In the genomic region with DNA sequence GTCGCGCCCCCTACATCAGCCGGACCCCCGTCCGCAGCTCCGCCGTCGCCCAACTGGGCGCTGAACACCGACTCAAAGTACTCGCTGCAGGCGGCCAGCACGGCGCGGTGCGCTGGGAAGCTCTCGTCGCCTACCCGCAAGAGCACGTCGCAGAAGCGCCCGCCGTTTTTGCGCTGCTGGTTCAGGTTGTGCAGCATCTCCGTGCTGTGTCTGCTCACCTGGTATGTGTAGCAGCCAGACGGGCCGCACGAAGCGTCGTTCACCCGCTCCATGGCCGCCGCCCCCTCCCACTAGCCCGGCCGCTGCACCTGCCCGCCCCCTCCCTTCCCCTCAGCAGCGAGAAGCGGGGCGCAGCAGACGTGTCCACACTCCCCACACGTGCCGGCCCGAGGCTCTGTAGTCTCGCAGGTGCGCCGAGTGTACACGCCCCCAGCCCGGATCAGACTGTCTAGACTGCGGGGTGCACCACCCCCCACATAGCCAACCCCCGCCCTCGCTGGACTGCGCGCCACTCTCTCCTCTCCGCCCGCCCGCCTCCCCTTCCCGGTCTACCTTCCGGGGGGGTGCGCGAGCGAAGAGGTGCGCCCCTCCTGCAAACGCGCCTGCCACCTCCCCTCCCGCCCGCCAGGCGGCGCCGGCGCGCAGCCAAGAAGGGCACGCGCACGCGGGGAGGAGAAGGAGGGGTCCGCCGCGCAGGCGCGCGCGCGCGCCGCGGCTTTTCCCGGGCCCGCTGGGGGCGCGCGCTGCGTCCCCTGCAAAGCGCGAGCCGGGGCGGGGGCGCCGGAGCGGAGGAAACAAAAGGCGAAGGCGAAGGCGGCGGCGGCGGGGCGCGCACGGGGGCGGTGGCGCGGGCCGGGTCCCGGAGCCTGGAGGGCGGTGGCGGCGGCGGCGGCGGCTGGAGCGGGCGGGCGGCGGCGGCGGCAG, we compare ENCODE assay signal across 8 cellular contexts. TPM values are rescaled to one million over a fixed set of nuclear protein-coding genes. Genes with fewer than 3 reads are reported as not detected.
DNase-seq lines count a peak whose midpoint lies in the region; ATAC-seq and TF ChIP-seq lines count a peak whose summit lies in the region.

No MANE protein-coding gene starts in this region.

- H3K4me3 Mint-ChIP-seq in activated CD4-positive, alpha-beta memory T cell treated with anti-CD3 and anti-CD28 coated beads for 36 hours = peak overlapping the region; percentile 89

- H3K36me3 ChIP-seq in lower lobe of right lung = peaks cover 26% of the 10 kb centered on the region

- CTCF ChIA-PET in AG04450 (lab: Charles Lee) = interaction anchor here (0.7 to 1.1 kb wide), 5 partner anchors 8 to 106 kb away, joined by 3 to 4 read pairs (median 3); no protein-coding TSS in a partner anchor
- CTCF ChIA-PET in activated CD4-positive, alpha-beta memory T cell treated with anti-CD3 and anti-CD28 coated beads for 36 hours (lab: Charles Lee) = interaction anchor here (0.7 to 1.9 kb wide), 14 partner anchors 12 to 582 kb away, joined by 3 to 8 read pairs (median 4); a partner anchor contains a TSS

- H3K27me3 ChIP-seq in AG04450 (ENCODE audit: control insufficient read depth, insufficient read depth, low read length) (no peaks in the 10 kb centered on the region), dorsolateral prefrontal cortex (no peaks in the 10 kb centered on the region), lower lobe of right lung (ENCODE audit: low read depth) (no peaks in the 10 kb centered on the region)

- ATAC-seq in GM18873 (IDR thresholded peaks at IDR 0.05; ENCODE audit: low FRiP score, unreplicated experiment) (peak; percentile 49), HG03439 (IDR thresholded peaks at IDR 0.05; ENCODE audit: unreplicated experiment) (peak; percentile 62), lower lobe of right lung (peak; percentile 67 to 84)

- peaks cover 46% of the 10 kb centered on the region for H3K4me1 Mint-ChIP-seq in activated CD4-positive, alpha-beta memory T cell treated with anti-CD3 and anti-CD28 coated beads for 36 hours (ENCODE audit: low read depth)

- H3K9me3 ChIP-seq in AG04450 (ENCODE audit: control insufficient read depth, insufficient read depth, low read length) = no peaks in the 10 kb centered on the region; the same call in 1 of the 2 replicates
- no peaks in the 10 kb centered on the region for H3K9me3 ChIP-seq in lower lobe of right lung

- H3K9me3 Mint-ChIP-seq in activated CD4-positive, alpha-beta memory T cell treated with anti-CD3 and anti-CD28 coated beads for 36 hours = no peaks in the 10 kb centered on the region

- TF ChIP-seq CTCF in AG04450 (IDR thresholded peaks at IDR 0.05; ENCODE audit: low read depth, low read length) (peak; percentile 68), dorsolateral prefrontal cortex (IDR thresholded peaks at IDR 0.05 in 54 of 56, conservative IDR thresholded peaks at IDR 0.05 in 2 of 56; ENCODE audit: low read depth in 1 of 56, partially characterized antibody in 56 of 56) (peak; percentile 25 to 95 (median 74)), lower lobe of right lung (IDR thresholded peaks at IDR 0.05) (peak; percentile 70)

- DNase-seq in AG04450 (ENCODE audit: low read depth, low spot score) = peak; percentile 34
- peak; percentile 50 for DNase-seq in NCI-H748 treated with DMSO at 0.1 percent for 48 hours (lab: John Stamatoyannopoulos, UW)
- DNase-seq in activated CD4-positive, alpha-beta memory T cell treated with anti-CD3 and anti-CD28 coated beads for 36 hours = peak; percentile 91
- DNase-seq in dorsolateral prefrontal cortex = peak; percentile 58 to 86 (median 79)
- peak; percentile 89 for DNase-seq in lower lobe of right lung
- DNase-seq in stimulated activated CD4-positive, alpha-beta T cell treated with anti-CD3 and anti-CD28 coated beads, TNF-alpha, amount 100 ng/mL, for 1 hour (ENCODE audit: low read depth in 3 of 3, low spot score in 1 of 3) = peak; percentile 79 to 84 (median 84)

- H3K4me3 ChIP-seq in AG04450 (ENCODE audit: low read depth, low read length) (peak overlapping the region; percentile 72), dorsolateral prefrontal cortex (peak overlapping the region; percentile 54 to 93 (median 79)), lower lobe of right lung (peak overlapping the region; percentile 80)

- intact Hi-C loops in activated CD4-positive, alpha-beta memory T cell treated with anti-CD3 and anti-CD28 coated beads for 36 hours (cut with micrococcal nuclease) = loop anchor here (1.0 to 5.0 kb wide), 4 partner anchors 53 to 285 kb away; a partner anchor contains a TSS
- intact Hi-C loops in dorsolateral prefrontal cortex (cut with DNase I) (loop anchor here (1.0 to 10.0 kb wide), 6 partner anchors 53 to 289 kb away; a partner anchor contains a TSS), lower lobe of right lung (cut with DNase I) (no loop called here)

- H3K27ac ChIP-seq in AG04450 (ENCODE audit: low read depth, low read length) = no peak overlapping the region
- peak overlapping the region; percentile 14 to 98 (median 94) for H3K27ac ChIP-seq in dorsolateral prefrontal cortex
- peak overlapping the region; percentile 92 for H3K27ac ChIP-seq in lower lobe of right lung

- H3K27ac Mint-ChIP-seq in activated CD4-positive, alpha-beta memory T cell treated with anti-CD3 and anti-CD28 coated beads for 36 hours = peak overlapping the region; percentile 91

- POLR2A ChIA-PET in AG04450 (lab: Yijun Ruan, JAX) = interaction anchor here (0.6 to 2.2 kb wide), 4 partner anchors 8 to 56 kb away, joined by 4 to 13 read pairs (median 6); a partner anchor contains a TSS
- POLR2A ChIA-PET in activated CD4-positive, alpha-beta memory T cell treated with anti-CD3 and anti-CD28 coated beads for 36 hours (lab: Charles Lee) = interaction anchor here (0.8 to 2.7 kb wide), 9 partner anchors 8 to 285 kb away, joined by 3 to 19 read pairs (median 3); a partner anchor contains a TSS

- H3K36me3 Mint-ChIP-seq in activated CD4-positive, alpha-beta memory T cell treated with anti-CD3 and anti-CD28 coated beads for 36 hours = peaks cover 40% of the 10 kb centered on the region

- peaks cover 52% of the 10 kb centered on the region for H3K4me1 ChIP-seq in lower lobe of right lung

- H3K27me3 Mint-ChIP-seq in activated CD4-positive, alpha-beta memory T cell treated with anti-CD3 and anti-CD28 coated beads for 36 hours = no peaks in the 10 kb centered on the region

RNA-seq across cellular contexts. Expression of a gene that starts 0.6 kb away (rescaled TPM):
- 9.9 and 13.3 TPM in 2 replicates for polyA plus RNA-seq in AG04450 (2011; rRNA removed)
- polyA minus RNA-seq in AG04450 (2011; rRNA and poly(A)+ RNA removed) = 24.5 and 26.7 TPM in 2 replicates
- total RNA-seq in activated CD4-positive, alpha-beta memory T cell treated with anti-CD3 and anti-CD28 coated beads for 36 hours = 10 to 100 TPM; 19.8 to 20.0 TPM
- total RNA-seq in dorsolateral prefrontal cortex = 10 to 100 TPM; 15.7 to 39.3 (median 23.2) TPM
- total RNA-seq in lower lobe of right lung = 25.8 TPM

RNA-seq across cellular contexts. Expression of a gene that starts 53.3 kb away (rescaled TPM):
- 23.3 and 23.8 TPM in 2 replicates for polyA plus RNA-seq in AG04450 (2011; rRNA removed)
- 15.6 and 22.2 TPM in 2 replicates for polyA minus RNA-seq in AG04450 (2011; rRNA and poly(A)+ RNA removed)
- total RNA-seq in activated CD4-positive, alpha-beta memory T cell treated with anti-CD3 and anti-CD28 coated beads for 36 hours = 10 to 100 TPM; 18.8 to 19.1 TPM
- total RNA-seq in dorsolateral prefrontal cortex (10 to 100 TPM; 30.3 to 94.4 (median 54.6) TPM), lower lobe of right lung (54.9 TPM)

RNA-seq across cellular contexts. Expression of a gene that starts 53.8 kb away (rescaled TPM):
- 90.8 and 108 TPM in 2 replicates for polyA plus RNA-seq in AG04450 (2011; rRNA removed)
- 65.1 and 76.9 TPM in 2 replicates for polyA minus RNA-seq in AG04450 (2011; rRNA and poly(A)+ RNA removed)
- 100 to 1,000 TPM in 1 of 2 experiments, 10 to 100 TPM in 1; 97.1 to 116 TPM for total RNA-seq in activated CD4-positive, alpha-beta memory T cell treated with anti-CD3 and anti-CD28 coated beads for 36 hours
- 10 to 100 TPM; 27.5 to 88.4 (median 56.9) TPM for total RNA-seq in dorsolateral prefrontal cortex
- total RNA-seq in lower lobe of right lung = 44.5 TPM

Comparison
In these comparisons a context has a peak if more than half of its experiments do, and no peak if none do; other contexts are left out.
1. DNase-seq: peak in every context shown above with its lines; median percentile 91 in activated CD4-positive, alpha-beta memory T cell treated with anti-CD3 and anti-CD28 coated beads for 36 hours; 89 in lower lobe of right lung; 84 in stimulated activated CD4-positive, alpha-beta T cell treated with anti-CD3 and anti-CD28 coated beads, TNF-alpha, amount 100 ng/mL, for 1 hour; 79 in dorsolateral prefrontal cortex; 50 in NCI-H748 treated with DMSO at 0.1 percent for 48 hours; 34 in AG04450.